Comparison of ENCODE assay signal across 8 cellular contexts in the genomic region with DNA sequence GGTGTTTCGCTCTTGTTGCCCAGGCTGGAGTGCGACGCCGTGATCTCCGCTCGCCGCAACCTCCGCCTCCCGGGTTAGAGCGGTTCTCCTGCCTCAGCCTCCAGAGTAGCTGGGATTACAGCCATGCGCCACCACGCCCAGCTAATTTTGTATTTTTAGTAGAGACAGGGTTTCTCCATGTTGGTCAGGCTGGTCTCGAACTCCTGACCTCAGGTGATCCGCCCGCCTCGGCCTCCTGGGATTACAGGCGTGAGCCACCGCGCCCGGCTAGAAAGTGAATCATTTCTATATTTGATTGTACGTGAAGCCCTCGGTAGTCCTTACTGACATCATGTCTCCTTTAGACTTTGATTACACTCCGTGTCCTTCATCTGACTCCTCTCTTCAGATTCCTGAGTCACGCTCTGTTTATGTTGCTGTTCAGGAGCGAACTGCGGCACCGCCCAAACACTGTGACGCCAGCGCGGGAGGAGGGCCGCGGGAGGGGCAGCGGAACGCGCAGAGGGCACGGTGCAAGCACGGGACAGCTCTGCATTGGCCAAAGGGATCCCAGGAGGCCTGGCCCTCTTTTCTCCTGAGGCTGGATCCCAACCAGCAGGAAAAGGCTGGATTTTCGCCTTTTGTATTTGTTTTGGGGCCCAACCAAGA. TPM values are rescaled to one million over a fixed set of nuclear protein-coding genes. Genes with fewer than 3 reads are reported as not detected.
A peak's percentile ranks its signal among the peaks of the same experiment; 100 is the strongest.
DNase-seq lines count a peak whose midpoint lies in the region; ATAC-seq and TF ChIP-seq lines count a peak whose summit lies in the region.

No MANE protein-coding gene starts in this region.

- peak in 1 of 2 donors; percentile 8 for TF ChIP-seq POLR2A in lower leg skin (IDR thresholded peaks at IDR 0.05)

- no peak for TF ChIP-seq CTCF in lower leg skin (IDR thresholded peaks at IDR 0.05)

- peak; percentile 61 for ATAC-seq in GM19025 (IDR thresholded peaks at IDR 0.05; ENCODE audit: low read depth, unreplicated experiment)
- peak; percentile 60 for ATAC-seq in HG03571 (IDR thresholded peaks at IDR 0.05; ENCODE audit: unreplicated experiment)

- no peak overlapping the region for H3K4me3 ChIP-seq in lower leg skin (ENCODE audit: low read depth, poor library complexity, severe bottlenecking)

- DNase-seq in A172 (ENCODE audit: low spot score) (peak; percentile 93), NOMO-1 (lab: John Stamatoyannopoulos, UW; ENCODE audit: unreplicated experiment in 2 of 2) (peak; percentile 90 to 91), lower leg skin (ENCODE audit: low spot score in 2 of 2) (peak; percentile 97 to 99)
- DNase-seq in activated CD8-positive, alpha-beta memory T cell treated with anti-CD3 and anti-CD28 coated beads for 48 hours (ENCODE audit: low read depth in 2 of 3, low spot score in 2 of 3), result peak; percentile 44 to 72 (median 71)
- peak; percentile 84 for DNase-seq in effector CD4-positive, alpha-beta T cell
- peak; percentile 87 for DNase-seq in stimulated activated CD4-positive, alpha-beta T cell treated with anti-CD3 and anti-CD28 coated beads, Interleukin-4, amount 100 ng/mL, for 24 hours

- 28 to 32% methylated on average over 38 of the region's 38 CpGs for WGBS in lower leg skin, 2 donors

- intact Hi-C loops in lower leg skin (cut with DNase I; ENCODE audit: low total_unique reads), result no loop called here

RNA-seq across cellular contexts. Expression of a gene that starts 0.6 kb away (rescaled TPM):
- total RNA-seq in A172 (2014; rRNA removed; shearing (Covaris generic)), result 20.4 and 20.8 TPM in 2 replicates
- 100 to 1,000 TPM in 1 of 4 donors, 10 to 100 TPM in 3; 48.7 to 102 (median 86.8) TPM for total RNA-seq in lower leg skin

RNA-seq across cellular contexts. Expression of a gene that starts 33.3 kb away (rescaled TPM):
- 3.4 and 10.9 TPM in 2 replicates for total RNA-seq in A172 (2014; rRNA removed; shearing (Covaris generic))
- total RNA-seq in lower leg skin, result not detected

RNA-seq across cellular contexts. Expression of a gene that starts 40.2 kb away (rescaled TPM):
- 26.5 and 27.9 TPM in 2 replicates for total RNA-seq in A172 (2014; rRNA removed; shearing (Covaris generic))
- not detected for total RNA-seq in lower leg skin

Comparison
In these comparisons a context has a peak if more than half of its experiments do, and no peak if none do; other contexts are left out.
1. RNA of a gene that starts 40.2 kb away (total RNA-seq): 26.5 to 27.9 TPM in A172; not detected in lower leg skin; every median in the first group is over 10 times any median in the second.
2. Peak in every context shown above with its lines, with median percentiles within 50 percentile points of each other: DNase-seq.